Comparison of ENCODE assay signal across 1 cellular context in the genomic region with DNA sequence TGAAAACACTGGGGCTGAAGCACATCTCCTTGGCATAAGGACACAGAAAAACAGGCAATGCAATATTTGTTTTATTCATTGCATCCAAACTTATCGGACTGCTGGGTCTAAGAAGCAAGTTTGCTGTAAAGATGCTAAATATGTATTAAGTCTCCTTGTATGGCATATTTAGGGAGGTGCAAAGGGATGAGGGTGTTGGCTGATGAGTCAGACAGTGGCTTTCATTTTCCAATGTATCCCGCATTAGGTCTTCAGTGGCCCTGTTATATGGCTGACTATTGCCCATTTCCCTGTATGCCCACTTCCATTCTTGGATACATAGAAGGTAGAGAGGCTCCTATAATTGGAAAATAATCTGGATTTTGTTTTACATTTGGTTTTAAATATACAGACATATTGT.
TF ChIP-seq lines count a peak whose summit lies in the region.

No MANE protein-coding gene starts in this region.

TF ChIP-seq in A549, 52 proteins besides CTCF, POLR2A, EP300 and RAD21 (continued from another document):
- no peak for TF ChIP-seq CBX8 (IDR thresholded peaks at IDR 0.05)
